ENCODE assay signal across 15 cellular contexts in the genomic region with DNA sequence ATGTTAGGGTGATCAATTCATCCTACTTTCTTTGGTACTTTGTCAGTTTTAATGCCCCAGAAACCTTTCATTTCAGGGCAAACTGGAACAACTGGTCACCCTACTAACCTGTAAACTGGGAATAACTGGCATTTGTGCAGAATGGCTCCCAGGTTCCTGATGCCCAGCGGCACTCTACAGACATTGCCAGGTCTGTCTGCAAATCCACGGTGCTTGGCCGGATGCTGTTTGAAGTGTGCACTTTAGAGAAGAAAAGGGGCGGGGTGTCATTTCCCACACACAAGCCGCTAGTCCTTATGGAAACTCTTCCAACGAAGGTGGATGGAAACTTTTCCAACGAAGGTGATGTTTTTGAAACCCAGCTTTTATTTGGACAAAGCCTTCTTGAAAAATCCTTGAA. TPM values are rescaled to one million over a fixed set of nuclear protein-coding genes. Genes with fewer than 3 reads are reported as not detected.
A peak's percentile ranks its signal among the peaks of the same experiment; 100 is the strongest.
DNase-seq lines count a peak whose midpoint lies in the region; ATAC-seq and TF ChIP-seq lines count a peak whose summit lies in the region.
"Had no signal": no experiment of that assay in that cellular context is flagged by ENCODE, and none has a peak within 500 bp of the region (broad histone marks: within the 10 kb centered on the region; RNA-seq: fewer than 3 reads in every experiment).

No MANE protein-coding gene starts in this region.

- H2AFZ ChIP-seq in PC-3 (ENCODE audit: low read length) (no peak overlapping the region), OCI-LY7 (ENCODE audit: low read length) (no peak overlapping the region)

- H3K9me3 ChIP-seq in right atrium auricular region (no peaks in the 10 kb centered on the region), PC-3 (ENCODE audit: low read length) (no peaks in the 10 kb centered on the region), lower lobe of right lung (no peaks in the 10 kb centered on the region), OCI-LY7 (ENCODE audit: low read length) (no peaks in the 10 kb centered on the region), tibial nerve (no peaks in the 10 kb centered on the region)
- H3K9me3 ChIP-seq: A549, Caco-2 had no signal

- CTCF ChIA-PET in PC-3 (lab: Charles Lee) = no interaction called here
- CTCF ChIA-PET in OCI-LY7 (lab: Charles Lee; ENCODE audit: unreplicated experiment) = no interaction called here

- H3K9ac ChIP-seq in PC-3 (ENCODE audit: low read length) = no peak overlapping the region

- DNase-seq in right atrium auricular region (ENCODE audit: low spot score) (peak; percentile 52), left cardiac atrium (no peak), PC-3 (peak; percentile 22), lower lobe of right lung (no peak), OCI-LY7 (ENCODE audit: low spot score) (no peak), tibial nerve (ENCODE audit: low spot score in 2 of 2) (no peak), DMS 273 treated with DMSO at 0.1 percent for 48 hours (lab: John Stamatoyannopoulos, UW) (no peak)
- DNase-seq: Caco-2; CD8-positive, alpha-beta memory T cell; DND-41; GDM1; GOT3; H9; IMR-90 had no signal

- BruUV-seq in PC-3 (replicated peaks; lab: Mats Ljungman, UMichigan) = no TSS peak
- no TSS peak for BruUV-seq in OCI-LY7 (replicated peaks; lab: Mats Ljungman, UMichigan)

- TF ChIP-seq CTCF in right atrium auricular region (IDR thresholded peaks at IDR 0.05) = no peak
- TF ChIP-seq CTCF in PC-3 (conservative IDR thresholded peaks at IDR 0.05; ENCODE audit: low read depth, low read length) = no peak
- no peak for TF ChIP-seq CTCF in lower lobe of right lung (IDR thresholded peaks at IDR 0.05)
- TF ChIP-seq CTCF in OCI-LY7 (conservative IDR thresholded peaks at IDR 0.05; ENCODE audit: low read length) = no peak
- TF ChIP-seq CTCF in tibial nerve (IDR thresholded peaks at IDR 0.05) = no peak

- H3K4me1 ChIP-seq in right atrium auricular region (no peaks in the 10 kb centered on the region), PC-3 (ENCODE audit: insufficient read depth, low read length) (no peaks in the 10 kb centered on the region), lower lobe of right lung (no peaks in the 10 kb centered on the region), OCI-LY7 (ENCODE audit: insufficient read depth, low read length, poor library complexity, severe bottlenecking) (peaks cover 18% of the 10 kb centered on the region), tibial nerve (peaks cover 0 to 7% (median 0%) of the 10 kb centered on the region in 4 donors)
- H3K4me1 ChIP-seq: A549, Caco-2 had no signal

- 71 to 74% methylated on average over 7 of the region's 7 CpGs for WGBS in tibial nerve, 2 donors

- H3K9me2 ChIP-seq in PC-3 (replicated peaks; ENCODE audit: low read length) = no peaks in the 10 kb centered on the region
- H3K9me2 ChIP-seq in OCI-LY7 (ENCODE audit: insufficient read depth, low read length) = no peaks in the 10 kb centered on the region

- TF ChIP-seq EP300 in tibial nerve (IDR thresholded peaks at IDR 0.05) = no peak

- no peaks in the 10 kb centered on the region for H3K27me3 ChIP-seq in right atrium auricular region
- H3K27me3 ChIP-seq in PC-3 (ENCODE audit: low read length) = no peaks in the 10 kb centered on the region
- no peaks in the 10 kb centered on the region for H3K27me3 ChIP-seq in lower lobe of right lung (ENCODE audit: low read depth)
- no peaks in the 10 kb centered on the region for H3K27me3 ChIP-seq in tibial nerve

- no peaks in the 10 kb centered on the region for H3K79me2 ChIP-seq in PC-3 (ENCODE audit: low read length)
- no peaks in the 10 kb centered on the region for H3K79me2 ChIP-seq in OCI-LY7 (ENCODE audit: insufficient read depth, low read depth, low read length)

- H4K20me1 ChIP-seq in PC-3 (ENCODE audit: low read length) (no peaks in the 10 kb centered on the region), OCI-LY7 (ENCODE audit: insufficient read depth, low read length) (no peaks in the 10 kb centered on the region)

- no peak for TF ChIP-seq POLR2A in tibial nerve (IDR thresholded peaks at IDR 0.05)

- no peaks in the 10 kb centered on the region for H3F3A ChIP-seq in PC-3 (ENCODE audit: low read length, unreplicated experiment)

- POLR2A ChIA-PET in PC-3 (lab: Charles Lee; ENCODE audit: unreplicated experiment) (interaction anchor here (0.6 kb wide), 1 partner anchor 978 kb away, joined by 5 read pairs; no protein-coding TSS in a partner anchor), OCI-LY7 (lab: Charles Lee) (no interaction called here)

- H3K4me3 ChIP-seq in right atrium auricular region (no peak overlapping the region), PC-3 (ENCODE audit: low read length) (no peak overlapping the region), lower lobe of right lung (no peak overlapping the region), OCI-LY7 (ENCODE audit: low read depth, low read length, poor library complexity, severe bottlenecking) (no peak overlapping the region), tibial nerve (no peak overlapping the region)
- H3K4me3 ChIP-seq: A549 had no signal

- intact Hi-C loops in left cardiac atrium (cut with DNase I) = no loop called here
- intact Hi-C loops in PC-3 (cut with micrococcal nuclease) = no loop called here
- intact Hi-C loops in lower lobe of right lung (cut with DNase I) = no loop called here
- intact Hi-C loops in OCI-LY7 (cut with micrococcal nuclease; ENCODE audit: unreplicated experiment) = no loop called here

- H3K4me2 ChIP-seq in PC-3 (ENCODE audit: low read length) = no peak overlapping the region
- no peak overlapping the region for H3K4me2 ChIP-seq in OCI-LY7 (ENCODE audit: low read length)
- H3K4me2 ChIP-seq: A549 had no signal

- H3K27ac ChIP-seq in right atrium auricular region = no peak overlapping the region
- no peak overlapping the region for H3K27ac ChIP-seq in PC-3 (ENCODE audit: low read length)
- H3K27ac ChIP-seq in lower lobe of right lung = no peak overlapping the region
- no peak overlapping the region for H3K27ac ChIP-seq in OCI-LY7 (ENCODE audit: low read depth, low read length, poor library complexity, severe bottlenecking)
- H3K27ac ChIP-seq in tibial nerve = no peak overlapping the region
- H3K27ac ChIP-seq: A549 had no signal

- no peaks in the 10 kb centered on the region for H3K36me3 ChIP-seq in right atrium auricular region
- H3K36me3 ChIP-seq in PC-3 (ENCODE audit: low read depth, low read length) = no peaks in the 10 kb centered on the region
- H3K36me3 ChIP-seq in lower lobe of right lung = no peaks in the 10 kb centered on the region
- H3K36me3 ChIP-seq in OCI-LY7 (ENCODE audit: insufficient read depth, low read length) = no peaks in the 10 kb centered on the region
- H3K36me3 ChIP-seq in tibial nerve = no peaks in the 10 kb centered on the region

- ATAC-seq in left cardiac atrium (no peak), PC-3 (peak; percentile 29), lower lobe of right lung (peak; percentile 72 to 81)
- ATAC-seq: A549 had no signal

RNA-seq across cellular contexts. Expression of gene OTULINL, which starts 49.9 kb away (rescaled TPM):
- total RNA-seq in right atrium auricular region (1 to 10 TPM; 1.6 to 2.1 TPM), left cardiac atrium (10 to 100 TPM in 1 of 2 donors, 1 to 10 TPM in 1; 4.9 to 12.9 TPM), PC-3 (2014; rRNA removed) (46.4 and 54.6 TPM in 2 replicates), lower lobe of right lung (79.3 TPM), OCI-LY7 (2022) (1.9 and 2.7 TPM in 2 replicates), tibial nerve (10 to 100 TPM in 1 of 4 donors, 1 to 10 TPM in 3; 3.8 to 12.3 (median 4.6) TPM)
- 0.75 and 2.6 TPM in 2 replicates for total RNA-seq in OCI-LY7 (2014; rRNA removed; shearing (Covaris generic))

Comparison
In these comparisons a context has a peak if more than half of its experiments do, and no peak if none do; other contexts are left out.
1. DNase-seq: peak in right atrium auricular region (single experiment) and PC-3 (single experiment); none in left cardiac atrium (single experiment), lower lobe of right lung (single experiment), OCI-LY7 (single experiment), tibial nerve (0 of 2) and DMS 273 treated with DMSO at 0.1 percent for 48 hours (single experiment).
2. ATAC-seq: peak in PC-3 (single experiment) and lower lobe of right lung (2 of 2); none in left cardiac atrium (0 of 2).